1 cellular context compared by ENCODE assay signal in genomic region chr18:13137041-13137938, GRCh38.
TF ChIP-seq lines count a peak whose summit lies in the region.

No MANE protein-coding gene starts in this region.

TF ChIP-seq in HepG2, 621 proteins besides CTCF, POLR2A, EP300 and RAD21 (continued from another document and continues in another):
- TF ChIP-seq USF2 (IDR thresholded peaks at IDR 0.05; ENCODE audit: low read depth, low read length) (no peak), USF2 (CRISPR knock-in tag; IDR thresholded peaks at IDR 0.05; ENCODE audit: borderline replicate concordance) (no peak), EHMT2 (IDR thresholded peaks at IDR 0.05; ENCODE audit: borderline replicate concordance, low read depth, low read length) (no peak), ZNF652 (CRISPR knock-in tag; IDR thresholded peaks at IDR 0.05; ENCODE audit: borderline replicate concordance, low read depth) (no peak), JARID2 (CRISPR knock-in tag; IDR thresholded peaks at IDR 0.05; ENCODE audit: insufficient replicate concordance) (no peak), ZNF205 (CRISPR knock-in tag; IDR thresholded peaks at IDR 0.05) (no peak), PHF20 (CRISPR knock-in tag; IDR thresholded peaks at IDR 0.05) (peak; percentile 16; the same call in 1 of the 2 replicates), CENPBD1 (CRISPR knock-in tag; IDR thresholded peaks at IDR 0.05; ENCODE audit: borderline replicate concordance, low read depth) (no peak), ZKSCAN5 (CRISPR knock-in tag; IDR thresholded peaks at IDR 0.05) (no peak), ZNF264 (CRISPR knock-in tag; IDR thresholded peaks at IDR 0.05) (no peak; the same call in 1 of the 2 replicates), ZNF446 (CRISPR knock-in tag; IDR thresholded peaks at IDR 0.05) (no peak; the same call in 1 of the 2 replicates), DR1 (CRISPR knock-in tag; IDR thresholded peaks at IDR 0.05) (no peak), ZNF598 (CRISPR knock-in tag; IDR thresholded peaks at IDR 0.05; ENCODE audit: borderline replicate concordance) (no peak), FOXK2 (IDR thresholded peaks at IDR 0.05) (no peak), ZNF275 (CRISPR knock-in tag; IDR thresholded peaks at IDR 0.05; ENCODE audit: borderline replicate concordance) (peak; percentile 54; the same call in 1 of the 2 replicates), SALL1 (CRISPR knock-in tag; IDR thresholded peaks at IDR 0.05) (peak; percentile 2; the same call in 1 of the 2 replicates), AGO1 (IDR thresholded peaks at IDR 0.05; ENCODE audit: low read depth, low read length, poor library complexity, severe bottlenecking) (no peak), PRMT3 (CRISPR knock-in tag; IDR thresholded peaks at IDR 0.05; ENCODE audit: borderline replicate concordance, low read depth) (0 out of 2 replicates have a peak, but pooled peaks have one; percentile 75), PHF8 (CRISPR knock-in tag; IDR thresholded peaks at IDR 0.05) (peak; percentile 68), NFATC3 (CRISPR knock-in tag; IDR thresholded peaks at IDR 0.05) (no peak), GLI4 (CRISPR knock-in tag; IDR thresholded peaks at IDR 0.05; ENCODE audit: borderline replicate concordance) (no peak), ZNF33A (CRISPR knock-in tag; IDR thresholded peaks at IDR 0.05; ENCODE audit: borderline replicate concordance) (no peak), AHDC1 (CRISPR knock-in tag; IDR thresholded peaks at IDR 0.05; ENCODE audit: borderline replicate concordance) (no peak), GRHL1 (CRISPR knock-in tag; conservative IDR thresholded peaks at IDR 0.05) (no peak), YY1 (IDR thresholded peaks at IDR 0.05; ENCODE audit: insufficient read depth, insufficient replicate concordance, low read depth, low read length) (peak; percentile 62), ZNF235 (CRISPR knock-in tag; IDR thresholded peaks at IDR 0.05; ENCODE audit: borderline replicate concordance) (no peak), REPIN1 (CRISPR knock-in tag; IDR thresholded peaks at IDR 0.05; ENCODE audit: borderline replicate concordance, low read depth) (0 out of 2 replicates have a peak, but pooled peaks have one; percentile 1), UBTF (CRISPR knock-in tag; IDR thresholded peaks at IDR 0.05) (peak; percentile 86), REL (CRISPR knock-in tag; conservative IDR thresholded peaks at IDR 0.05) (0 out of 2 replicates have a peak, but pooled peaks have one; percentile 25), HNRNPK (IDR thresholded peaks at IDR 0.05; ENCODE audit: low read depth, low read length, poor library complexity, severe bottlenecking) (peak; percentile 43), HOXA7 (CRISPR knock-in tag; IDR thresholded peaks at IDR 0.05) (no peak), ZNF670 (CRISPR knock-in tag; IDR thresholded peaks at IDR 0.05; ENCODE audit: borderline replicate concordance) (no peak), RORA (CRISPR knock-in tag; IDR thresholded peaks at IDR 0.05) (no peak), RNF219 (CRISPR knock-in tag; IDR thresholded peaks at IDR 0.05) (0 out of 2 replicates have a peak, but pooled peaks have one; percentile 29), RAD51 (IDR thresholded peaks at IDR 0.05; ENCODE audit: borderline replicate concordance) (no peak), NCOA1 (CRISPR knock-in tag; IDR thresholded peaks at IDR 0.05) (no peak; the same call in 1 of the 2 replicates), CSRNP1 (CRISPR knock-in tag; IDR thresholded peaks at IDR 0.05) (peak; percentile 78; the same call in 1 of the 2 replicates), BHLHE40 (IDR thresholded peaks at IDR 0.05; ENCODE audit: low read length) (no peak), CREBL2 (CRISPR knock-in tag; IDR thresholded peaks at IDR 0.05; ENCODE audit: borderline replicate concordance) (0 out of 2 replicates have a peak, but pooled peaks have one; percentile 31), ZNF570 (CRISPR knock-in tag; IDR thresholded peaks at IDR 0.05; ENCODE audit: borderline replicate concordance) (no peak), ZNF282 (IDR thresholded peaks at IDR 0.05; ENCODE audit: partially characterized antibody) (no peak), TSC22D2 (CRISPR knock-in tag; IDR thresholded peaks at IDR 0.05; ENCODE audit: borderline replicate concordance) (no peak), BATF2 (CRISPR knock-in tag; IDR thresholded peaks at IDR 0.05) (peak; percentile 13; the same call in 1 of the 2 replicates), ZNF441 (CRISPR knock-in tag; IDR thresholded peaks at IDR 0.05; ENCODE audit: borderline replicate concordance) (peak; percentile 17; the same call in 1 of the 2 replicates), KDM5A (IDR thresholded peaks at IDR 0.05; ENCODE audit: borderline replicate concordance, low read length) (0 out of 2 replicates have a peak, but pooled peaks have one; percentile 59), HNRNPH1 (optimal IDR thresholded peaks at IDR 0.05; ENCODE audit: low read depth, low read length) (no peak), ZNF207 (IDR thresholded peaks at IDR 0.05; ENCODE audit: borderline replicate concordance) (no peak)
